In the genomic region with DNA sequence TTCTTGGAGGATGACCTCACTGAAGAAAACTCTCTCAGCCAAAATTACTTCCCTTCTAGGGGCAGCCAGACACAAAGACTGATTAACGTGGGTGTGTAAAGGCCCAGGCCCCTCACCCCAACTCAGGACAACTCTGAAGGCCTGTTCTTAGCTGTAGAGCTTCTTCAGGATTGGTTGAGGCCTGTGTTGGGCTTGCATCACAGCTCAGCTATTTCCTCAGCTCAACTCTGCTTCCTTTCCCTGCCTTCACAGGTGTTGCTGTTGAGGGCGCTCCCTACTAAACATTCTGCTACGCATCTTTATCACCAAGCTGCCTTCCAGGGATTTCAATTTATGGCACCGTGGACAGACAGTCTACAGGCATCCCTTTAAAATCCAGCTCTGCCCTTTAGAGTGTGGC, we compare ENCODE assay signal across 26 cellular contexts. TPM values are rescaled to one million over a fixed set of nuclear protein-coding genes. Genes with fewer than 3 reads are reported as not detected.
DNase-seq lines count a peak whose midpoint lies in the region; ATAC-seq and TF ChIP-seq lines count a peak whose summit lies in the region.
"Had no signal": no experiment of that assay in that cellular context is flagged by ENCODE, and none has a peak within 500 bp of the region (broad histone marks: within the 10 kb centered on the region; RNA-seq: fewer than 3 reads in every experiment).

No MANE protein-coding gene starts in this region.

- no peaks in the 10 kb centered on the region for H3K36me3 Mint-ChIP-seq in CD4-positive, CD25-positive, alpha-beta regulatory T cell
- peaks cover 11% of the 10 kb centered on the region for H3K36me3 Mint-ChIP-seq in neural crest cell (ENCODE audit: low read depth)
- H3K36me3 Mint-ChIP-seq: CD8-positive, alpha-beta T cell had no signal

- DNase-seq in CD4-positive, CD25-positive, alpha-beta regulatory T cell = no peak
- DNase-seq in NT2/D1 (ENCODE audit: low read depth, low spot score) (peak; percentile 47), esophagus muscularis mucosa (ENCODE audit: extremely low spot score) (peak; percentile 64), neural crest cell (ENCODE audit: low read depth, low spot score) (no peak), HuH-7 (ENCODE audit: low spot score) (no peak), right cardiac atrium (no peak)
- DNase-seq: activated CD4-positive, alpha-beta T cell treated with anti-CD3 and anti-CD28 coated beads for 4 hours; activated CD8-positive, alpha-beta memory T cell treated with anti-CD3 and anti-CD28 coated beads for 24 hours; activated naive CD4-positive, alpha-beta T cell treated with anti-CD3 and anti-CD28 coated beads for 36 hours; activated T-cell treated with anti-CD3 and anti-CD28 coated beads, Interleukin-2, amount 50 U/mL, for 4 hours; amniotic stem cell; CD8-positive, alpha-beta T cell; cortex of kidney; Karpas-422; naive thymus-derived CD8-positive, alpha-beta T cell; NCI-H1694; NCI-H510A treated with DMSO at 0.1 percent for 48 hours; NK-92 treated with Interleukin-12 subunit alpha and Interleukin-12 subunit beta, amount 100 ng/mL, for 24 hours; SJCRH30 had no signal

- no peak overlapping the region for H3K9ac ChIP-seq in NT2/D1 (ENCODE audit: insufficient read length, low read depth)

- TF ChIP-seq POLR2A in esophagus muscularis mucosa (IDR thresholded peaks at IDR 0.05; ENCODE audit: low read depth) = no peak

- peak overlapping the region in 2 of 3 donors; percentile 24 to 38 for H3K27ac Mint-ChIP-seq in CD4-positive, CD25-positive, alpha-beta regulatory T cell
- peak overlapping the region; percentile 9 for H3K27ac Mint-ChIP-seq in neural crest cell (ENCODE audit: unreplicated experiment)
- H3K27ac Mint-ChIP-seq: activated naive CD4-positive, alpha-beta T cell treated with anti-CD3 and anti-CD28 coated beads for 36 hours; CD8-positive, alpha-beta T cell; stimulated activated naive CD8-positive, alpha-beta T cell treated with anti-CD3 and anti-CD28 coated beads, Interleukin-15, Interleukin-2, amounts not matched to agents 100 ng/mL and 50 ng/mL, for 24 hours had no signal

- WGBS in esophagus muscularis mucosa = 86% methylated on average over 4 of the region's 4 CpGs
- 69% methylated on average over 4 of the region's 4 CpGs for WGBS in right cardiac atrium

- H3K4me3 ChIP-seq in CD4-positive, CD25-positive, alpha-beta regulatory T cell (ENCODE audit: low read depth, low read length) = no peak overlapping the region
- H3K4me3 ChIP-seq in NT2/D1 (ENCODE audit: insufficient read length, low read depth) (no peak overlapping the region), esophagus muscularis mucosa (no peak overlapping the region), right cardiac atrium (ENCODE audit: low read length) (no peak overlapping the region)
- H3K4me3 ChIP-seq: SJCRH30 had no signal

- no peak for TF ChIP-seq EP300 in esophagus muscularis mucosa (IDR thresholded peaks at IDR 0.05)

- no peaks in the 10 kb centered on the region for H3K36me3 ChIP-seq in CD4-positive, CD25-positive, alpha-beta regulatory T cell (ENCODE audit: control insufficient read depth, insufficient read depth, low read length)
- no peaks in the 10 kb centered on the region for H3K36me3 ChIP-seq in NT2/D1 (ENCODE audit: insufficient read depth, insufficient read length, low read length)
- no peaks in the 10 kb centered on the region for H3K36me3 ChIP-seq in esophagus muscularis mucosa
- H3K36me3 ChIP-seq: SJCRH30 had no signal

- peaks cover 5 to 12% of the 10 kb centered on the region in 2 experiments for H3K9me3 ChIP-seq in CD4-positive, CD25-positive, alpha-beta regulatory T cell (ENCODE audit: control insufficient read depth in 2 of 2, low read length in 2 of 2)
- peaks cover 30% of the 10 kb centered on the region for H3K9me3 ChIP-seq in NT2/D1 (ENCODE audit: insufficient read depth, low read length)
- peaks cover 0 to 14% (median 12%) of the 10 kb centered on the region in 4 donors for H3K9me3 ChIP-seq in esophagus muscularis mucosa
- no peaks in the 10 kb centered on the region for H3K9me3 ChIP-seq in right cardiac atrium (ENCODE audit: control insufficient read depth, low read length)

- H3K4me3 Mint-ChIP-seq in CD4-positive, CD25-positive, alpha-beta regulatory T cell = no peak overlapping the region
- H3K4me3 Mint-ChIP-seq in neural crest cell = no peak overlapping the region
- H3K4me3 Mint-ChIP-seq: activated naive CD4-positive, alpha-beta T cell treated with anti-CD3 and anti-CD28 coated beads for 36 hours; activated T-cell treated with anti-CD3 and anti-CD28 coated beads, Interleukin-2, amount 50 U/mL, for 4 hours; CD8-positive, alpha-beta T cell; naive thymus-derived CD8-positive, alpha-beta T cell; stimulated activated naive CD8-positive, alpha-beta T cell treated with anti-CD3 and anti-CD28 coated beads, Interleukin-15, Interleukin-2, amounts not matched to agents 100 ng/mL and 50 ng/mL, for 24 hours had no signal

- H3K9me3 Mint-ChIP-seq in CD4-positive, CD25-positive, alpha-beta regulatory T cell = peaks cover 0 to 7% (median 5%) of the 10 kb centered on the region in 7 donors
- H3K9me3 Mint-ChIP-seq in neural crest cell = peaks cover 11% of the 10 kb centered on the region

- peaks cover 13% of the 10 kb centered on the region for H3K27me3 ChIP-seq in CD4-positive, CD25-positive, alpha-beta regulatory T cell (ENCODE audit: control insufficient read depth, insufficient read depth, low read length)
- H3K27me3 ChIP-seq in NT2/D1 (ENCODE audit: insufficient read depth, insufficient read length) (peaks cover 10% of the 10 kb centered on the region), esophagus muscularis mucosa (peaks cover 0 to 4% (median 0%) of the 10 kb centered on the region in 4 donors), right cardiac atrium (ENCODE audit: control insufficient read depth, insufficient read depth) (no peaks in the 10 kb centered on the region)
- H3K27me3 ChIP-seq: SJCRH30 had no signal

- peaks cover 21% of the 10 kb centered on the region for H3K4me1 ChIP-seq in CD4-positive, CD25-positive, alpha-beta regulatory T cell (ENCODE audit: control insufficient read depth, insufficient read depth, low read length, poor library complexity, severe bottlenecking)
- H3K4me1 ChIP-seq in NT2/D1 (ENCODE audit: insufficient read depth, insufficient read length) (no peaks in the 10 kb centered on the region), esophagus muscularis mucosa (peaks cover 14 to 22% (median 19%) of the 10 kb centered on the region in 4 donors), right cardiac atrium (ENCODE audit: control insufficient read depth, insufficient read depth, low read length) (peaks cover 5% of the 10 kb centered on the region)

- peaks cover 24% of the 10 kb centered on the region for H3K27me3 Mint-ChIP-seq in CD4-positive, CD25-positive, alpha-beta regulatory T cell
- H3K27me3 Mint-ChIP-seq in neural crest cell (ENCODE audit: low read depth) = no peaks in the 10 kb centered on the region

- H3K27ac ChIP-seq in CD4-positive, CD25-positive, alpha-beta regulatory T cell (ENCODE audit: insufficient read depth, low read length, poor library complexity, severe bottlenecking) = no peak overlapping the region
- H3K27ac ChIP-seq in esophagus muscularis mucosa (replicated peaks in 1 of 4) (no peak overlapping the region), right cardiac atrium (ENCODE audit: low read length) (no peak overlapping the region)
- H3K27ac ChIP-seq: SJCRH30 had no signal

- H3K4me1 Mint-ChIP-seq in CD4-positive, CD25-positive, alpha-beta regulatory T cell = peaks cover 0 to 24% (median 15%) of the 10 kb centered on the region in 4 donors
- H3K4me1 Mint-ChIP-seq in neural crest cell = peaks cover 40% of the 10 kb centered on the region

- TF ChIP-seq CTCF in esophagus muscularis mucosa (IDR thresholded peaks at IDR 0.05) (no peak), neural crest cell (conservative IDR thresholded peaks at IDR 0.05) (no peak)

- ATAC-seq in CD4-positive, CD25-positive, alpha-beta regulatory T cell (ENCODE audit: low read depth in 2 of 2) = no peak
- no peak for ATAC-seq in GM18511 (IDR thresholded peaks at IDR 0.05; ENCODE audit: unreplicated experiment)
- no peak for ATAC-seq in HG03095 (IDR thresholded peaks at IDR 0.05; ENCODE audit: unreplicated experiment)
- no peak for ATAC-seq in right cardiac atrium
- ATAC-seq: activated T-cell treated with anti-CD3 and anti-CD28 coated beads, Interleukin-2, amount 50 U/mL, for 4 hours; CD8-positive, alpha-beta T cell; naive thymus-derived CD8-positive, alpha-beta T cell had no signal

- intact Hi-C loops in esophagus muscularis mucosa (cut with DNase I) = no loop called here
- intact Hi-C loops in right cardiac atrium (cut with DNase I) = no loop called here

RNA-seq across cellular contexts. Expression of a gene that starts 36.8 kb away (rescaled TPM):
- not detected for total RNA-seq in CD4-positive, CD25-positive, alpha-beta regulatory T cell
- not detected for polyA plus RNA-seq in CD4-positive, CD25-positive, alpha-beta regulatory T cell
- under 1 TPM in 3 of 4 donors, not detected in 1; under 0.01 to 0.17 (median 0.11) TPM for total RNA-seq in esophagus muscularis mucosa
- total RNA-seq in neural crest cell = not detected in 2 replicates
- under 1 TPM in 1 of 4 donors, not detected in 3; 0.06 TPM for total RNA-seq in right cardiac atrium
- not detected for polyA plus RNA-seq in right cardiac atrium
- total RNA-seq: A172; activated naive CD4-positive, alpha-beta T cell treated with anti-CD3 and anti-CD28 coated beads for 36 hours; activated T-cell treated with anti-CD3 and anti-CD28 coated beads, Interleukin-2, amount 50 U/mL, for 4 hours; CD8-positive, alpha-beta T cell; HT-29; naive thymus-derived CD8-positive, alpha-beta T cell; osteocyte; T-helper 1 cell treated with Interleukin-12 subunit alpha and Interleukin-12 subunit beta and Interleukin-4 antibody, amounts not matched to agents 30 ng/mL and 1 ng/mL, for 36 hours had no signal
- polyA plus RNA-seq: naive thymus-derived CD8-positive, alpha-beta T cell had no signal

Comparison
In these comparisons a context has a peak if more than half of its experiments do, and no peak if none do; other contexts are left out.
1. DNase-seq: peak in NT2/D1 (single experiment) and esophagus muscularis mucosa (single experiment); none in CD4-positive, CD25-positive, alpha-beta regulatory T cell (0 of 3), neural crest cell (single experiment), HuH-7 (single experiment) and right cardiac atrium (0 of 3).